ENCODE assay signal across 21 cellular contexts in genomic region chr1:247147781-247148180, GRCh38.
"Had no signal": no experiment of that assay in that cellular context is flagged by ENCODE, and none has a peak within 500 bp of the region (broad histone marks: within the 10 kb centered on the region; RNA-seq: fewer than 3 reads in every experiment).

No MANE protein-coding gene starts in this region.

- H3K4me3 ChIP-seq: left ventricle myocardium inferior, psoas muscle, thoracic aorta, transverse colon had no signal

- DNase-seq: effector memory CD8-positive, alpha-beta T cell; erythroblast; foreskin keratinocyte; immature natural killer cell; kidney; left cardiac atrium; left ventricle myocardium inferior; mesendoderm; naive B cell; psoas muscle; retina; stimulated activated CD4-positive, alpha-beta T cell treated with anti-CD3 and anti-CD28 coated beads, Interleukin-2, amount 100 ng/mL, for 24 hours; stimulated activated CD4-positive, alpha-beta T cell treated with anti-CD3 and anti-CD28 coated beads, Interleukin-4, amount 100 ng/mL, for 4 hours; stimulated activated naive B cell treated with anti-CD40 and anti-IgM and Interleukin-4, amounts not matched to agents 10 μg/mL and 1 μg/mL and 100 μg/mL, for 72 hours; stimulated activated naive CD8-positive, alpha-beta T cell treated with anti-CD3 and anti-CD28 coated beads, Interleukin-15, amount 100 ng/mL, for 72 hours; substantia nigra; transverse colon had no signal

- ATAC-seq: effector memory CD8-positive, alpha-beta T cell; foreskin keratinocyte; left cardiac atrium; psoas muscle; sciatic nerve; stimulated activated naive B cell treated with anti-CD40 and anti-IgM and Interleukin-4, amounts not matched to agents 10 μg/mL and 1 μg/mL and 100 μg/mL, for 72 hours; stimulated activated naive CD8-positive, alpha-beta T cell treated with anti-CD3 and anti-CD28 coated beads, Interleukin-15, amount 100 ng/mL, for 72 hours had no signal

- H3K27ac ChIP-seq: foreskin keratinocyte, left ventricle myocardium inferior, parathyroid adenoma, psoas muscle, thoracic aorta, transverse colon had no signal

- H3K9ac ChIP-seq: parathyroid adenoma had no signal

- H3K4me1 Mint-ChIP-seq: naive B cell; nephron; stimulated activated naive B cell treated with anti-CD40 and anti-IgM and Interleukin-4, amounts not matched to agents 10 μg/mL and 1 μg/mL and 100 μg/mL, for 72 hours; stimulated activated naive CD8-positive, alpha-beta T cell treated with anti-CD3 and anti-CD28 coated beads, Interleukin-15, amount 100 ng/mL, for 72 hours had no signal

- H3K4me1 ChIP-seq: foreskin keratinocyte, left ventricle myocardium inferior, parathyroid adenoma, psoas muscle, transverse colon had no signal

- H3K27me3 Mint-ChIP-seq: effector memory CD8-positive, alpha-beta T cell; naive B cell; stimulated activated naive B cell treated with anti-CD40 and anti-IgM and Interleukin-4, amounts not matched to agents 10 μg/mL and 1 μg/mL and 100 μg/mL, for 72 hours; stimulated activated naive CD8-positive, alpha-beta T cell treated with anti-CD3 and anti-CD28 coated beads, Interleukin-15, amount 100 ng/mL, for 72 hours had no signal

- H3K4me3 Mint-ChIP-seq: effector memory CD8-positive, alpha-beta T cell; immature natural killer cell; naive B cell; nephron; stimulated activated naive B cell treated with anti-CD40 and anti-IgM and Interleukin-4, amounts not matched to agents 10 μg/mL and 1 μg/mL and 100 μg/mL, for 72 hours; stimulated activated naive CD8-positive, alpha-beta T cell treated with anti-CD3 and anti-CD28 coated beads, Interleukin-15, amount 100 ng/mL, for 72 hours had no signal

- H3K27me3 ChIP-seq: foreskin keratinocyte, transverse colon had no signal

- H3K27ac Mint-ChIP-seq: effector memory CD8-positive, alpha-beta T cell; immature natural killer cell; naive B cell; nephron; stimulated activated naive B cell treated with anti-CD40 and anti-IgM and Interleukin-4, amounts not matched to agents 10 μg/mL and 1 μg/mL and 100 μg/mL, for 72 hours; stimulated activated naive CD8-positive, alpha-beta T cell treated with anti-CD3 and anti-CD28 coated beads, Interleukin-15, amount 100 ng/mL, for 72 hours had no signal
